9 cellular contexts compared by ENCODE assay signal in the genomic region with DNA sequence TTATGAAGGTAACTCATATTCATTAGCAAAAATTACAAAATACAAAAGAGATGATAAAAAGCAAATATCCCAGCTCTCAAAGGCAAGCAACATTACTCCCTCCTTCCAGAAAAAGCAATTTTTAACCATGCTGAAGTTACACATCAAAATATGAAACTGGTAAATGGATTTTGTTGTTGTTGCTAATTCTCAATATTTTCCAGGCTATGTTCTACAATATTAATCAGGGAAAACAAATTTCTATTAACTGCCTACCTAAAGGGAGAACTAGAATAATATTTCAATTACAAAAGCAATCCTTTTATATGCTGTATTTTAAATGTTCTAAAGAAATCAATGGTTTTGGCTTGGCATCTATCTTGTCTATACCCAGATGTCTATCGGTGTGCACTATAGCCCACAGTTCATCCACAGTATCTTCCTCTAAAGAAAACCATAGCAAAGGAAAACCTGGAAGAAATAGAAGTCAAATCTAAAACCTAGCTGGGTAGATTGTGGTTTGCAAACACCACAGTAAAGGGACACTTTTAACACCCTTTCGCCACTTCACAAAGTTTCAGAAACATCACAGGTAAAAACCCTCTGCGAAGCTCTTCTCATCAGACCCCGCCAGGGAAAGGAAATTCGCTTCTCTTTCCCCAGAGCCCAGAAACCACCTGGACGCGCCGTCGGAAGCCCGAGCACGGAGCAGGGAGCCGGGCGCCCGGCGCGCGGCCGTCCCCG. TPM values are rescaled to one million over a fixed set of nuclear protein-coding genes. Genes with fewer than 3 reads are reported as not detected.
DNase-seq lines count a peak whose midpoint lies in the region; ATAC-seq and TF ChIP-seq lines count a peak whose summit lies in the region.
"Had no signal": no experiment of that assay in that cellular context is flagged by ENCODE, and none has a peak within 500 bp of the region (broad histone marks: within the 10 kb centered on the region; RNA-seq: fewer than 3 reads in every experiment).

No MANE protein-coding gene starts in this region.

- peak overlapping the region; percentile 79 for H3K4me3 ChIP-seq in HEK293 (ENCODE audit: low read depth, low read length)
- peak overlapping the region; percentile 86 for H3K4me3 ChIP-seq in iPS-18c (ENCODE audit: insufficient read depth, low read depth, low read length)
- H3K4me3 ChIP-seq in thoracic aorta = peak overlapping the region; percentile 92

- POLR2A ChIA-PET in HEK293 (lab: Yijun Ruan, JAX) = no interaction called here

- DNase-seq in GM13977 (ENCODE audit: low spot score) = peak; percentile 47
- peak; percentile 14 for DNase-seq in T-helper 9 cell
- no peak for DNase-seq in thoracic aorta (ENCODE audit: low spot score)
- no peak for DNase-seq in MV-4-11 (lab: John Stamatoyannopoulos, UW)
- DNase-seq in GM13976 (ENCODE audit: low spot score) = no peak
- no peak for DNase-seq in NCI-H1436 treated with DMSO at 0.1 percent for 48 hours (lab: John Stamatoyannopoulos, UW)
- DNase-seq: IMR-90 had no signal

- in situ Hi-C loops in GM13977 (cut with MboI; ENCODE audit: low pct_unique_long_range_greater_than_20kb, low sequenced_read_pairs, unreplicated experiment) (no loop called here), GM13976 (cut with MboI; ENCODE audit: low sequenced_read_pairs, unreplicated experiment) (no loop called here)

- peaks cover 17% of the 10 kb centered on the region for H3K4me1 ChIP-seq in HEK293 (ENCODE audit: control insufficient read depth, insufficient read depth, low read length)
- peaks cover 16 to 44% of the 10 kb centered on the region in 2 donors for H3K4me1 ChIP-seq in thoracic aorta (ENCODE audit: control insufficient read depth in 1 of 2, low read depth in 2 of 2)

- no peaks in the 10 kb centered on the region for H3K27me3 ChIP-seq in thoracic aorta (replicated peaks; ENCODE audit: insufficient read depth)

- no peaks in the 10 kb centered on the region for H3K9me3 ChIP-seq in HEK293 (ENCODE audit: control insufficient read depth, insufficient read depth, low read depth, low read length)
- no peaks in the 10 kb centered on the region for H3K9me3 ChIP-seq in iPS-18c (ENCODE audit: control insufficient read depth, insufficient read depth, low read length)
- H3K9me3 ChIP-seq in thoracic aorta = no peaks in the 10 kb centered on the region

- CTCF ChIA-PET in HEK293 (lab: Yijun Ruan, JAX) = interaction anchor here (0.9 kb wide), 1 partner anchor 27 kb away, joined by 4 read pairs; no protein-coding TSS in a partner anchor

- H3K36me3 ChIP-seq in HEK293 (ENCODE audit: control insufficient read depth in 2 of 2, insufficient read depth in 1 of 2, low read length in 2 of 2) (no peaks in the 10 kb centered on the region), thoracic aorta (no peaks in the 10 kb centered on the region)

- no peak for ATAC-seq in thoracic aorta (ENCODE audit: insufficient number of reproducible peaks, low FRiP score, low read depth)

- peak overlapping the region; percentile 60; the same call in 1 of the 2 replicates for H3K27ac ChIP-seq in HEK293 (ENCODE audit: extremely low read depth, low read depth, low read length)
- H3K27ac ChIP-seq in thoracic aorta = peak overlapping the region; percentile 86 to 90

- no peak for TF ChIP-seq CTCF in GM13977 (IDR thresholded peaks at IDR 0.05; ENCODE audit: extremely low read depth, insufficient read depth, missing control alignments)
- TF ChIP-seq CTCF in HEK293 (tag by site-specific recombination; IDR thresholded peaks at IDR 0.05) = no peak
- no peak for TF ChIP-seq CTCF in thoracic aorta (IDR thresholded peaks at IDR 0.05)
- TF ChIP-seq CTCF in GM13976 (IDR thresholded peaks at IDR 0.05; ENCODE audit: borderline replicate concordance, control extremely low read depth, extremely low read depth, insufficient read depth, missing control alignments) = no peak

TF ChIP-seq in HEK293, 187 proteins besides CTCF, POLR2A, EP300 and RAD21:
- TF ChIP-seq, protein P1, sequence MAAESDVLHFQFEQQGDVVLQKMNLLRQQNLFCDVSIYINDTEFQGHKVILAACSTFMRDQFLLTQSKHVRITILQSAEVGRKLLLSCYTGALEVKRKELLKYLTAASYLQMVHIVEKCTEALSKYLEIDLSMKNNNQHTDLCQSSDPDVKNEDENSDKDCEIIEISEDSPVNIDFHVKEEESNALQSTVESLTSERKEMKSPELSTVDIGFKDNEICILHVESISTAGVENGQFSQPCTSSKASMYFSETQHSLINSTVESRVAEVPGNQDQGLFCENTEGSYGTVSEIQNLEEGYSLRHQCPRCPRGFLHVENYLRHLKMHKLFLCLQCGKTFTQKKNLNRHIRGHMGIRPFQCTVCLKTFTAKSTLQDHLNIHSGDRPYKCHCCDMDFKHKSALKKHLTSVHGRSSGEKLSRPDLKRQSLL (tag by site-specific recombination; IDR thresholded peaks at IDR 0.05) = no peak
- 0 out of 2 replicates have a peak, but pooled peaks have one; percentile 71 for TF ChIP-seq ZNF777 (tag by site-specific recombination; IDR thresholded peaks at IDR 0.05; ENCODE audit: borderline replicate concordance)
- no peak for TF ChIP-seq ZBTB1 (tag by site-specific recombination; IDR thresholded peaks at IDR 0.05)
- no peak for TF ChIP-seq ZNF585B (tag by site-specific recombination; IDR thresholded peaks at IDR 0.05)
TF ChIP-seq in HEK293: peak in this region for 1.

RNA-seq across cellular contexts. Expression of a gene that starts 32.0 kb away (rescaled TPM):
- total RNA-seq in thoracic aorta = 100 to 1,000 TPM; 146 to 172 TPM

Comparison
In these comparisons a context has a peak if more than half of its experiments do, and no peak if none do; other contexts are left out.
1. DNase-seq: peak in GM13977 (single experiment) and T-helper 9 cell (single experiment); none in thoracic aorta (single experiment), MV-4-11 (single experiment), GM13976 (single experiment) and NCI-H1436 treated with DMSO at 0.1 percent for 48 hours (single experiment).
2. Peak in every context shown above with its lines, with median percentiles within 50 percentile points of each other: H3K4me3 ChIP-seq.